In genomic region chr11:41309716-41310115, GRCh38 we compare ENCODE assay signal across 11 cellular contexts.
DNase-seq lines count a peak whose midpoint lies in the region; ATAC-seq and TF ChIP-seq lines count a peak whose summit lies in the region.
"Had no signal": no experiment of that assay in that cellular context is flagged by ENCODE, and none has a peak within 500 bp of the region (broad histone marks: within the 10 kb centered on the region; RNA-seq: fewer than 3 reads in every experiment).

No MANE protein-coding gene starts in this region.

- intact Hi-C loops in left ventricle myocardium superior (cut with micrococcal nuclease) = no loop called here

- peak; percentile 20 for ATAC-seq in HG02798 (IDR thresholded peaks at IDR 0.05; ENCODE audit: poor library complexity, unreplicated experiment)
- no peak for ATAC-seq in HG02970 (IDR thresholded peaks at IDR 0.05; ENCODE audit: low FRiP score, unreplicated experiment)
- ATAC-seq in left ventricle myocardium superior = no peak
- no peak for ATAC-seq in HG03045 (IDR thresholded peaks at IDR 0.05; ENCODE audit: unreplicated experiment)
- ATAC-seq: right lobe of liver had no signal

- DNase-seq in NCI-H2171 treated with DMSO at 0.1 percent for 48 hours (lab: John Stamatoyannopoulos, UW) (peak; percentile 1), NCI-H2171 (lab: John Stamatoyannopoulos, UW) (no peak), NB4 (ENCODE audit: low read depth) (no peak), retinal pigment epithelial cell (ENCODE audit: low read depth) (no peak), left ventricle myocardium superior (no peak)
- DNase-seq: mesenchymal stem cell, NCI-H2029 treated with DMSO at 0.1 percent for 48 hours, right lobe of liver had no signal

- H3K4me3 ChIP-seq in NB4 (ENCODE audit: low read depth, low read length) (no peak overlapping the region), retinal pigment epithelial cell (ENCODE audit: low read length) (no peak overlapping the region)
- H3K4me3 ChIP-seq: right lobe of liver had no signal

- TF ChIP-seq CTCF in NB4 (IDR thresholded peaks at IDR 0.05; ENCODE audit: low read depth, low read length) (peak; percentile 17), retinal pigment epithelial cell (conservative IDR thresholded peaks at IDR 0.05; ENCODE audit: low read depth, low read length) (peak; percentile 21)

- no peak for TF ChIP-seq POLR2A in NB4 (IDR thresholded peaks at IDR 0.05; ENCODE audit: extremely low read depth, insufficient read length)
